ENCODE assay signal across 9 cellular contexts in the genomic region with DNA sequence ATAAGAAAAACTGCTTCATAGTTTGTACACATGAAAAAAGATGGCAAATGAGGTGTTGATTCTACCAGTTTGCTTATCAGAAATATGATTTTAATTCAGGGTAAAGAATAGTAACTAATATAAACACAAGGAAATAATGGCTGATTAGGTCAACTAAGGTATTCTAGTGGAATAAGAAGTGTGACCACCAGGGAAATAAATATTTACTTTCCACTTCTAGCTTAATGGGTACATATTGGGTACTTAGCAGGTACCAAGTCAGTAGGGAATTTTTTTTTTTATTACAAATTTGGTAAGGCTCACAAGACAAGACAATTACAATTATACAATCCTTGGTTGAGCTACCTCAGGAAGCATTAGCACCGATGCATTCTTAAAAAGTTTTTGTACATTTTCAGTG.
"Had no signal": no experiment of that assay in that cellular context is flagged by ENCODE, and none has a peak within 500 bp of the region (broad histone marks: within the 10 kb centered on the region; RNA-seq: fewer than 3 reads in every experiment).

No MANE protein-coding gene starts in this region.

- H3K4me1 ChIP-seq: HAP-1 had no signal

- H3K27ac ChIP-seq: GM23248, HL-60 had no signal

- ATAC-seq: HCT116, HepG2 had no signal

- H3K4me3 ChIP-seq: GM23248, HAP-1 had no signal

- DNase-seq: GM23248, GOT3, H7, HFFc6, KBM-7 had no signal

- H3K9me3 ChIP-seq: HAP-1 had no signal

- H3K36me3 ChIP-seq: HAP-1 had no signal
